In the genomic region with DNA sequence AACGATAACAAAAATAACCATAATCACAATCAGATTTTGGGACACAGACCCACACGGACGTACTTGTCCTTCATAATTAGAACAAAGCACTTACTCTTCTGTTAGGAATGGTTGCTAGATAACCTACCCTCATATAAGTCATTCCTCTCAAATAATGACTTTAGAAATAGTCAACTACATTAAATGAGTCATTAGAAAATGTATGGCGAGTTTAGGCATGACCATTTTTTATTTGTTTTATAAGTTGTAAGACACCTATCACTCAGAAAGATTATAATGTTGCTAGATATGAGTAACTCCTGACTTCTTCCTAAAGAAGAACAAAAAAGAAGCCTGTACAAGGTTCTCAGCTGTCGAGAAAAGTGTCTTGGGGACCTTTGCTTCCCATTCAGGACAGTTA, we compare ENCODE assay signal across 22 cellular contexts.
A peak's percentile ranks its signal among the peaks of the same experiment; 100 is the strongest.
DNase-seq lines count a peak whose midpoint lies in the region; ATAC-seq and TF ChIP-seq lines count a peak whose summit lies in the region.
"Had no signal": no experiment of that assay in that cellular context is flagged by ENCODE, and none has a peak within 500 bp of the region (broad histone marks: within the 10 kb centered on the region; RNA-seq: fewer than 3 reads in every experiment).

No MANE protein-coding gene starts in this region.

- H3K4me3 ChIP-seq in SU-DHL-6 (ENCODE audit: insufficient read depth, low read length, poor library complexity, severe bottlenecking) (no peak overlapping the region), epithelial cell of esophagus (ENCODE audit: low read length) (no peak overlapping the region), stomach (no peak overlapping the region)
- H3K4me3 ChIP-seq: BLaER1, GM12878 had no signal

- no peaks in the 10 kb centered on the region for H3K4me1 ChIP-seq in stomach
- H3K4me1 ChIP-seq: BE2C, BLaER1 had no signal

- no peaks in the 10 kb centered on the region for H3K9me2 ChIP-seq in SU-DHL-6 (replicated peaks; ENCODE audit: insufficient read depth, low read length)

- no peak for TF ChIP-seq EP300 in stomach (IDR thresholded peaks at IDR 0.05)

- no peak overlapping the region for H3K4me2 ChIP-seq in SU-DHL-6 (ENCODE audit: low read depth, low read length, poor library complexity, severe bottlenecking)
- H3K4me2 ChIP-seq: BLaER1 had no signal

- ATAC-seq in HG03565 (IDR thresholded peaks at IDR 0.05; ENCODE audit: unreplicated experiment) (no peak), GM19395 (IDR thresholded peaks at IDR 0.05; ENCODE audit: unreplicated experiment) (no peak)
- ATAC-seq: GM12878 had no signal

- H3K27me3 ChIP-seq in SU-DHL-6 (ENCODE audit: low read length), result no peaks in the 10 kb centered on the region
- H3K27me3 ChIP-seq in stomach, result no peaks in the 10 kb centered on the region
- H3K27me3 ChIP-seq: BE2C, BLaER1 had no signal

- no peak for TF ChIP-seq CTCF in SU-DHL-6 (IDR thresholded peaks at IDR 0.05; ENCODE audit: insufficient read depth, low read length, poor library complexity, severe bottlenecking)
- TF ChIP-seq CTCF in epithelial cell of esophagus (IDR thresholded peaks at IDR 0.05; ENCODE audit: insufficient read depth, low read depth, low read length, missing control alignments), result no peak
- TF ChIP-seq CTCF in stomach (IDR thresholded peaks at IDR 0.05), result no peak

- H3K9me3 ChIP-seq in SU-DHL-6 (ENCODE audit: insufficient read depth, low read length), result 0 out of 2 replicates have a peak, but pooled peaks cover 4% of the 10 kb centered on the region
- no peaks in the 10 kb centered on the region for H3K9me3 ChIP-seq in stomach
- H3K9me3 ChIP-seq: BE2C, BLaER1 had no signal

- 42 to 73% (median 61%) methylated on average over 5 of the region's 5 CpGs for WGBS in stomach, 5 donors

- H3K79me2 ChIP-seq in SU-DHL-6 (ENCODE audit: insufficient read depth, low read length), result no peaks in the 10 kb centered on the region

- H3K36me3 ChIP-seq in SU-DHL-6 (ENCODE audit: low read length), result no peaks in the 10 kb centered on the region
- H3K36me3 ChIP-seq in stomach, result no peaks in the 10 kb centered on the region
- H3K36me3 ChIP-seq: BE2C, BLaER1 had no signal

- no peaks in the 10 kb centered on the region for H3F3A ChIP-seq in SU-DHL-6 (ENCODE audit: insufficient read depth)

- H4K20me1 ChIP-seq in SU-DHL-6 (ENCODE audit: low read depth, low read length), result no peaks in the 10 kb centered on the region
- H4K20me1 ChIP-seq: BLaER1 had no signal

- H3K9ac ChIP-seq in SU-DHL-6 (ENCODE audit: low read length), result no peak overlapping the region
- H3K9ac ChIP-seq: BLaER1 had no signal

- H3K27ac ChIP-seq in SU-DHL-6 (ENCODE audit: low read depth, low read length) (no peak overlapping the region), stomach (no peak overlapping the region)
- H3K27ac ChIP-seq: BLaER1 had no signal

- peak overlapping the region; percentile 22 for H2AFZ ChIP-seq in SU-DHL-6 (ENCODE audit: low read depth, low read length, severe bottlenecking)

- DNase-seq in epithelial cell of esophagus (ENCODE audit: low read depth), result peak; percentile 39
- DNase-seq in stomach, result no peak
- DNase-seq: 8988T; ACHN; BE2C; C1 segment of cervical spinal cord; CD4-positive, alpha-beta memory T cell; CD4-positive, CD25-positive, alpha-beta regulatory T cell; CD8-positive, alpha-beta memory T cell; COR-L47; DMS 273 treated with DMSO at 0.1 percent for 48 hours; DMS153; DMS53; DMS79; DND-41; EL; GDM1 had no signal

- no peak for TF ChIP-seq POLR2A in stomach (IDR thresholded peaks at IDR 0.05)

- intact Hi-C loops in stomach (cut with DNase I; ENCODE audit: low total_unique reads), result no loop called here
